In genomic region chr17:49677933-49678847, GRCh38 we compare ENCODE assay signal across 8 cellular contexts. TPM values are rescaled to one million over a fixed set of nuclear protein-coding genes. Genes with fewer than 3 reads are reported as not detected.
DNase-seq lines count a peak whose midpoint lies in the region; ATAC-seq and TF ChIP-seq lines count a peak whose summit lies in the region.

Gene SPOP, minus strand, starts transcription at chr17:49678097. Its CDS starts 55,287 bp downstream, at chr17:49622810.

- H3K9ac ChIP-seq in liver (ENCODE audit: low read depth in 1 of 2, low read length in 2 of 2), result peak within 1 kb of the TSS; percentile 96 to 99

- peak within 1 kb of the TSS; percentile 100 for H3K27ac ChIP-seq in liver (ENCODE audit: low read depth in 1 of 2, low read length in 2 of 2)

- ATAC-seq in GM19372 (IDR thresholded peaks at IDR 0.05; ENCODE audit: low read depth, unreplicated experiment) (peak; percentile 71), HG03565 (IDR thresholded peaks at IDR 0.05; ENCODE audit: unreplicated experiment) (peak; percentile 54)

- peak within 1 kb of the TSS; percentile 88 to 93 (median 88) for H3K4me3 ChIP-seq in liver (ENCODE audit: low read depth in 1 of 3, low read length in 3 of 3)

- 15% methylated on average over 53 of the region's 53 CpGs for WGBS in liver

- no peak for TF ChIP-seq CTCF in liver (IDR thresholded peaks at IDR 0.05; ENCODE audit: low read depth, low read length, missing input control)

- DNase-seq in C1 segment of cervical spinal cord (lab: John Stamatoyannopoulos, UW), result peak; percentile 86 to 99 (median 96)
- peak; percentile 100 for DNase-seq in NCI-H82 (lab: John Stamatoyannopoulos, UW)
- DNase-seq in activated CD4-positive, alpha-beta T cell treated with anti-CD3 and anti-CD28 coated beads, Interleukin-2, amount 50 U/mL, for 48 hours, result peak; percentile 99
- peak; percentile 99 to 100 for DNase-seq in dermis microvascular lymphatic vessel endothelial cell (ENCODE audit: low read depth in 2 of 2)
- DNase-seq in stimulated activated CD4-positive, alpha-beta T cell treated with anti-CD3 and anti-CD28 coated beads, Interleukin-4, amount 100 ng/mL, for 24 hours, result peak; percentile 99

- H3K9me3 ChIP-seq in liver (ENCODE audit: control insufficient read depth in 4 of 4, low read length in 3 of 4), result no peaks in the 10 kb centered on the region

- H3K4me1 ChIP-seq in liver (ENCODE audit: control insufficient read depth in 4 of 4, insufficient read depth in 4 of 4, low read length in 3 of 4), result peaks cover 7 to 28% (median 20%) of the 10 kb centered on the region in 4 donors

- H3K27me3 ChIP-seq in liver (ENCODE audit: control insufficient read depth in 4 of 4, insufficient read depth in 4 of 4, low read length in 3 of 4), result no peaks in the 10 kb centered on the region

- no peaks in the 10 kb centered on the region for H3K36me3 ChIP-seq in liver (ENCODE audit: control insufficient read depth in 4 of 4, insufficient read depth in 3 of 4, low read depth in 1 of 4, low read length in 3 of 4)

- TF ChIP-seq RAD21 in liver (IDR thresholded peaks at IDR 0.05), result peak in 1 of 2 donors; percentile 34

TF ChIP-seq in liver, 16 proteins besides CTCF, POLR2A, EP300 and RAD21:
- TF ChIP-seq ATF3 (IDR thresholded peaks at IDR 0.05), result peak; percentile 19
- TF ChIP-seq ZBTB33 (IDR thresholded peaks at IDR 0.05), result peak; percentile 22
- TF ChIP-seq FOXA2 (IDR thresholded peaks at IDR 0.05), result peak; percentile 5
- TF ChIP-seq TAF1 (conservative IDR thresholded peaks at IDR 0.05), result no peak
- TF ChIP-seq FOXA1 (IDR thresholded peaks at IDR 0.05), result peak; percentile 33
- TF ChIP-seq REST (IDR thresholded peaks at IDR 0.05), result no peak
- peak; percentile 10 to 12 for TF ChIP-seq HNF4A (conservative IDR thresholded peaks at IDR 0.05)
- no peak for TF ChIP-seq EGR1 (IDR thresholded peaks at IDR 0.05; ENCODE audit: low read depth in 2 of 2)
- peak; percentile 79 for TF ChIP-seq MAX (IDR thresholded peaks at IDR 0.05)
- TF ChIP-seq NR2F2 (IDR thresholded peaks at IDR 0.05), result no peak
- no peak for TF ChIP-seq HNF4G (IDR thresholded peaks at IDR 0.05)
- peak; percentile 18 to 33 for TF ChIP-seq RXRA (IDR thresholded peaks at IDR 0.05)
- TF ChIP-seq GABPA (IDR thresholded peaks at IDR 0.05 in 1 of 2, conservative IDR thresholded peaks at IDR 0.05 in 1 of 2), result peak in 1 of 2 donors; percentile 69
- TF ChIP-seq YY1 (IDR thresholded peaks at IDR 0.05), result peak; percentile 87
- TF ChIP-seq JUND (IDR thresholded peaks at IDR 0.05), result peak in 1 of 2 donors; percentile 39
- TF ChIP-seq SP1 (IDR thresholded peaks at IDR 0.05), result peak; percentile 60

RNA-seq across cellular contexts. Expression of gene SPOP, which starts in this region (rescaled TPM):
- 106 and 121 TPM in 2 replicates for total RNA-seq in dermis microvascular lymphatic vessel endothelial cell
- total RNA-seq in liver, result 10 to 100 TPM; 48.6 to 50.8 TPM
- 10 to 100 TPM; 21.6 to 36.3 TPM for polyA plus RNA-seq in liver

Comparison
In these comparisons a context has a peak if more than half of its experiments do, and no peak if none do; other contexts are left out.
1. Peak in every context shown above with its lines: DNase-seq, ATAC-seq, H3K4me3 ChIP-seq and H3K27ac ChIP-seq.